ENCODE assay signal across 16 cellular contexts in genomic region chr7:72919256-72919775, GRCh38. TPM values are rescaled to one million over a fixed set of nuclear protein-coding genes. Genes with fewer than 3 reads are reported as not detected.
"Had no signal": no experiment of that assay in that cellular context is flagged by ENCODE, and none has a peak within 500 bp of the region (broad histone marks: within the 10 kb centered on the region; RNA-seq: fewer than 3 reads in every experiment).

No MANE protein-coding gene starts in this region.

- H3K4me3 Mint-ChIP-seq: T-cell, type B pancreatic cell had no signal

- ATAC-seq: activated naive CD4-positive, alpha-beta T cell treated with anti-CD3 and anti-CD28 coated beads, Interleukin-2, amount 50 U/mL, for 72 hours; T-cell had no signal

- H2AFZ ChIP-seq: parathyroid adenoma had no signal

- H3K9ac ChIP-seq: parathyroid adenoma had no signal

- H3K27ac Mint-ChIP-seq: activated naive CD4-positive, alpha-beta T cell treated with anti-CD3 and anti-CD28 coated beads, Interleukin-2, amount 50 U/mL, for 72 hours; type B pancreatic cell had no signal

- H3K9me3 Mint-ChIP-seq: activated naive CD4-positive, alpha-beta T cell treated with anti-CD3 and anti-CD28 coated beads, Interleukin-2, amount 50 U/mL, for 72 hours; T-cell; type B pancreatic cell had no signal

- DNase-seq: activated CD4-positive, alpha-beta T cell treated with anti-CD3 and anti-CD28 coated beads for 4 hours; brain microvascular endothelial cell; cerebellar nuclear complex; dermis blood vessel endothelial cell; hypothalamus; kidney glomerular epithelial cell; small intestine; substantia nigra; T-cell; T1000; WERI-Rb-1 had no signal

- H3K9me3 ChIP-seq: right atrium auricular region had no signal

- H3K27ac ChIP-seq: brain microvascular endothelial cell, parathyroid adenoma, right atrium auricular region, WERI-Rb-1 had no signal

- H3K4me3 ChIP-seq: right atrium auricular region had no signal

- H3K27me3 ChIP-seq: brain microvascular endothelial cell, right atrium auricular region had no signal

- H3K27me3 Mint-ChIP-seq: T-cell, type B pancreatic cell had no signal

RNA-seq across cellular contexts. Expression of gene TRIM74, which starts 50.0 kb away (rescaled TPM):
- total RNA-seq: epithelial cell of proximal tubule, right atrium auricular region had no signal
